Comparison of ENCODE assay signal across 29 cellular contexts in genomic region chr20:14414560-14414959, GRCh38.
"Had no signal": no experiment of that assay in that cellular context is flagged by ENCODE, and none has a peak within 500 bp of the region (broad histone marks: within the 10 kb centered on the region; RNA-seq: fewer than 3 reads in every experiment).

No MANE protein-coding gene starts in this region.

- H3K9me3 ChIP-seq: ascending aorta, SJCRH30 had no signal

- H3K9ac ChIP-seq: KMS-11 had no signal

- H3K36me3 ChIP-seq: ascending aorta, cardiac muscle cell, SJCRH30 had no signal

- H3K4me3 ChIP-seq: ascending aorta, cardiac muscle cell, SJCRH30 had no signal

- H3K27me3 ChIP-seq: ascending aorta, cardiac muscle cell, SJCRH30 had no signal

- H3K27ac Mint-ChIP-seq: activated CD4-positive, alpha-beta T cell treated with anti-CD3 and anti-CD28 coated beads for 36 hours; activated CD4-positive, alpha-beta T cell treated with anti-CD3 and anti-CD28 coated beads, Interleukin-2, amount 10 ng/mL, durations not matched to agents 7 days and 5 days; activated CD8-positive, alpha-beta T cell treated with anti-CD3 and anti-CD28 coated beads, Interleukin-2, amount 10 ng/mL, durations not matched to agents 7 days and 5 days; activated naive CD4-positive, alpha-beta T cell treated with anti-CD3 and anti-CD28 coated beads, Interleukin-2, amount 50 U/mL, for 24 hours; activated naive CD8-positive, alpha-beta T cell treated with anti-CD3 and anti-CD28 coated beads, Interleukin-2, amount 10 ng/mL, durations not matched to agents 7 days and 5 days; activated T-cell treated with anti-CD3 and anti-CD28 coated beads, Interleukin-2, amount 50 U/mL, for 24 hours; activated T-helper 2 cell treated with anti-CD3 and anti-CD28 coated beads, Interferon-gamma antibody, Interleukin-2, Interleukin-4, amounts not matched to agents 10 μg/mL and 5 μg/mL and 100 μg/mL, durations not matched to agents 14 hours and 24 hours and 36 hours; T-helper 1 cell treated with Interleukin-12 subunit alpha and Interleukin-12 subunit beta and Interleukin-4 antibody, amounts not matched to agents 30 μg/mL and 1 μg/mL, for 36 hours; T-helper 2 cell treated with Interferon-gamma antibody and Interleukin-4, amounts not matched to agents 5 μg/mL and 100 μg/mL, for 36 hours had no signal

- ATAC-seq: activated CD4-positive, alpha-beta T cell treated with anti-CD3 and anti-CD28 coated beads for 36 hours; activated CD4-positive, CD25-positive, alpha-beta regulatory T cell treated with anti-CD3 and anti-CD28 coated beads, Interleukin-2, amount 50 U/mL, for 24 hours; activated CD8-positive, alpha-beta T cell treated with anti-CD3 and anti-CD28 coated beads, Interleukin-2, amount 10 ng/mL, durations not matched to agents 7 days and 5 days; Panc1 had no signal

- H3K4me1 ChIP-seq: ascending aorta had no signal

- H3K4me3 Mint-ChIP-seq: activated CD4-positive, alpha-beta T cell treated with anti-CD3 and anti-CD28 coated beads for 36 hours; activated CD4-positive, alpha-beta T cell treated with anti-CD3 and anti-CD28 coated beads, Interleukin-2, amount 10 ng/mL, durations not matched to agents 7 days and 5 days; activated CD8-positive, alpha-beta T cell treated with anti-CD3 and anti-CD28 coated beads, Interleukin-2, amount 10 ng/mL, durations not matched to agents 7 days and 5 days; activated naive CD4-positive, alpha-beta T cell treated with anti-CD3 and anti-CD28 coated beads, Interleukin-2, amount 50 U/mL, for 24 hours; activated naive CD8-positive, alpha-beta T cell treated with anti-CD3 and anti-CD28 coated beads, Interleukin-2, amount 10 ng/mL, durations not matched to agents 7 days and 5 days; activated T-cell treated with anti-CD3 and anti-CD28 coated beads, Interleukin-2, amount 50 U/mL, for 24 hours; central memory CD8-positive, alpha-beta T cell; T-helper 1 cell treated with Interleukin-12 subunit alpha and Interleukin-12 subunit beta and Interleukin-4 antibody, amounts not matched to agents 30 μg/mL and 1 μg/mL, for 36 hours; T-helper 2 cell treated with Interferon-gamma antibody and Interleukin-4, amounts not matched to agents 5 μg/mL and 100 μg/mL, for 36 hours had no signal

- DNase-seq: activated CD4-positive, alpha-beta T cell treated with anti-CD3 and anti-CD28 coated beads for 36 hours; activated CD4-positive, alpha-beta T cell treated with anti-CD3 and anti-CD28 coated beads, Interleukin-2, amount 10 ng/mL, durations not matched to agents 7 days and 5 days; activated CD4-positive, alpha-beta T cell treated with anti-CD3 and anti-CD28 coated beads, Interleukin-2, amount 50 U/mL, for 48 hours; activated CD8-positive, alpha-beta T cell treated with anti-CD3 and anti-CD28 coated beads, Interleukin-2, amount 10 ng/mL, durations not matched to agents 7 days and 5 days; activated gamma-delta T cell; activated naive CD4-positive, alpha-beta T cell treated with Interleukin-2 at 50 U/mL for 16 hours; activated naive CD8-positive, alpha-beta T cell treated with anti-CD3 and anti-CD28 coated beads, Interleukin-2, amount 10 ng/mL, durations not matched to agents 7 days and 5 days; activated T-cell treated with anti-CD3 and anti-CD28 coated beads, Interleukin-2, amount 50 U/mL, for 24 hours; amygdala; NCI-H1092 treated with DMSO at 0.1 percent for 48 hours; NCI-H1417; NCI-H187; NCI-H2029 treated with DMSO at 0.1 percent for 48 hours; NCI-H2107; NCI-H226; NCI-H446 treated with DMSO at 0.1 percent for 48 hours; NCI-H524; SHP77; SJCRH30 had no signal

- H3K27me3 Mint-ChIP-seq: activated CD4-positive, alpha-beta T cell treated with anti-CD3 and anti-CD28 coated beads for 36 hours; activated CD4-positive, alpha-beta T cell treated with anti-CD3 and anti-CD28 coated beads, Interleukin-2, amount 10 ng/mL, durations not matched to agents 7 days and 5 days; activated naive CD4-positive, alpha-beta T cell treated with anti-CD3 and anti-CD28 coated beads, Interleukin-2, amount 50 U/mL, for 24 hours; activated naive CD8-positive, alpha-beta T cell treated with anti-CD3 and anti-CD28 coated beads, Interleukin-2, amount 10 ng/mL, durations not matched to agents 7 days and 5 days; activated T-cell treated with anti-CD3 and anti-CD28 coated beads, Interleukin-2, amount 50 U/mL, for 24 hours; central memory CD8-positive, alpha-beta T cell had no signal

- H3K9me3 Mint-ChIP-seq: activated naive CD8-positive, alpha-beta T cell treated with anti-CD3 and anti-CD28 coated beads, Interleukin-2, amount 10 ng/mL, durations not matched to agents 7 days and 5 days had no signal

- H3K4me1 Mint-ChIP-seq: activated CD4-positive, alpha-beta T cell treated with anti-CD3 and anti-CD28 coated beads for 36 hours; activated CD4-positive, alpha-beta T cell treated with anti-CD3 and anti-CD28 coated beads, Interleukin-2, amount 10 ng/mL, durations not matched to agents 7 days and 5 days; activated naive CD4-positive, alpha-beta T cell treated with anti-CD3 and anti-CD28 coated beads, Interleukin-2, amount 50 U/mL, for 24 hours; activated naive CD8-positive, alpha-beta T cell treated with anti-CD3 and anti-CD28 coated beads, Interleukin-2, amount 10 ng/mL, durations not matched to agents 7 days and 5 days; central memory CD8-positive, alpha-beta T cell had no signal

- H3K36me3 Mint-ChIP-seq: activated naive CD4-positive, alpha-beta T cell treated with anti-CD3 and anti-CD28 coated beads, Interleukin-2, amount 50 U/mL, for 24 hours; activated naive CD8-positive, alpha-beta T cell treated with anti-CD3 and anti-CD28 coated beads, Interleukin-2, amount 10 ng/mL, durations not matched to agents 7 days and 5 days had no signal

- H3K27ac ChIP-seq: ascending aorta, cardiac muscle cell, KMS-11 had no signal
